8 cellular contexts compared by ENCODE assay signal in the genomic region with DNA sequence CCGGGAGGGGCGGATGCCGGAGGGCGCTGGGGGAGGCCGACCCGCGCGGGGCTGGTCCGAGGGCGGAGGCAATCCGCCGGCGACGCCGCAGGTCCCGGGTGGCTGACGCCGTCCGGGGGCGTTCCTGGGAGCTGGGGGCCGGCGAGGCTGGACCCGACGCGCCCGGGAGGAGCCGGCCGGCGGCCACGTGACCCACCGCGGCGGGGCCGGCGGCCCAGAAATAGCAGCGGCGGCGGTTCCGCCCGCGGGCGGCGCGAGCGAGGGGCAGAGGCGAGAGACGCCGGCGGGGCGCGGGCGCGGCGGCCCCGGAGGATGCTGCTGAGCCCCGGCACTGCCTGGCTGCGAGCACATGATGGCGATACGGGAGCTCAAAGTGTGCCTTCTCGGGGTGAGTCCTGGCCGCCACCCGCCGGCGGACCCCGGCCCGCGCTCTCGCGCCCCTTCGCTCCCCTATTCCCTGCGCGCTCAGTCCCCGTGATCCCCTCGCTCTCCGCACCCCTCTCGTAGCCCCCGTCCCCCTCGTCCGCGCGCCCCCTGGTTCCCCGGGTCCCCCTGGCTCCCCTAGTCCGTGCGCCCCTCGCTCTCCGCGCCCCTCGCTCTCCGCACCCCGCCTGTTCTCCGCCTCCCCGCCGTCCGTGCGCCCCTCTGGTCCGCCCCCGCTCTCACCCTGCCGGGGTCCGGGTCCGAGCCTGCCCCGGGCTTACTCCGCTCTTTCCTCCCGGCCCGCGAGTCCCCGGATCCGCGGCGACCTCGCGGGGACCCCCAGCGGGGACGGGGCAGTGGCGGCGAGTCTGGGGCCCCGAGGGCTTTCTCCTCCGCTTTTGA. TPM values are rescaled to one million over a fixed set of nuclear protein-coding genes. Genes with fewer than 3 reads are reported as not detected.
A peak's percentile ranks its signal among the peaks of the same experiment; 100 is the strongest.
DNase-seq lines count a peak whose midpoint lies in the region; ATAC-seq, FAIRE-seq and TF ChIP-seq lines count a peak whose summit lies in the region.

A gene with protein sequence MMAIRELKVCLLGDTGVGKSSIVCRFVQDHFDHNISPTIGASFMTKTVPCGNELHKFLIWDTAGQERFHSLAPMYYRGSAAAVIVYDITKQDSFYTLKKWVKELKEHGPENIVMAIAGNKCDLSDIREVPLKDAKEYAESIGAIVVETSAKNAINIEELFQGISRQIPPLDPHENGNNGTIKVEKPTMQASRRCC (plus strand): TSS at position 245 of the 825 bp plus-strand sequence. CDS start 105 bp downstream, at position 350.

- TF ChIP-seq RAD21 in HepG2 (CRISPR knock-in tag; IDR thresholded peaks at IDR 0.05), result no peak

- H3K36me3 ChIP-seq in RWPE2 (ENCODE audit: low read depth) (no peaks in the 10 kb centered on the region), ectodermal cell (ENCODE audit: control insufficient read depth, insufficient read depth, low read length) (no peaks in the 10 kb centered on the region), HepG2 (replicated peaks in 1 of 2; ENCODE audit: control insufficient read depth in 1 of 2, insufficient read depth in 2 of 2, low read length in 2 of 2) (no peaks in the 10 kb centered on the region)

- peak within 1 kb of the TSS; percentile 73 for H3K4me2 ChIP-seq in HepG2 (ENCODE audit: low read depth, low read length)

- H3K36me3 Mint-ChIP-seq in stimulated activated naive CD8-positive, alpha-beta T cell treated with anti-CD3 and anti-CD28 coated beads, Interleukin-15, Interleukin-2, amounts not matched to agents 100 ng/mL and 50 ng/mL, for 24 hours (ENCODE audit: low read depth), result no peaks in the 10 kb centered on the region

- H3K4me1 ChIP-seq in RWPE2 (ENCODE audit: insufficient read depth, poor library complexity, severe bottlenecking) (peaks cover 14% of the 10 kb centered on the region), ectodermal cell (ENCODE audit: control insufficient read depth, insufficient read depth, low read length) (no peaks in the 10 kb centered on the region), HepG2 (ENCODE audit: insufficient read depth, low read length) (peaks cover 6% of the 10 kb centered on the region)

- DNase-seq in activated gamma-delta T cell (lab: John Stamatoyannopoulos, UW) (peak; percentile 13), activated gamma-delta T cell treated with Interleukin-2 at 50 U/mL for 16 hours (no peak), RWPE2 (ENCODE audit: low spot score) (no peak), HepG2 (ENCODE audit: low spot score) (no peak)

- H3K79me2 ChIP-seq in HepG2 (ENCODE audit: insufficient read depth, low read length), result no peaks in the 10 kb centered on the region

- peak within 1 kb of the TSS; percentile 82 for H3K4me3 Mint-ChIP-seq in stimulated activated naive CD8-positive, alpha-beta T cell treated with anti-CD3 and anti-CD28 coated beads, Interleukin-15, Interleukin-2, amounts not matched to agents 100 ng/mL and 50 ng/mL, for 24 hours

- ATAC-seq in HG02610 (IDR thresholded peaks at IDR 0.05; ENCODE audit: unreplicated experiment) (peak; percentile 45), RWPE2 (ENCODE audit: low read depth) (peak; percentile 72), HepG2 (peak; percentile 70), GM18873 (IDR thresholded peaks at IDR 0.05; ENCODE audit: low FRiP score, unreplicated experiment) (no peak)

- no TSS peak for BruUV-seq in HepG2 (replicated peaks; lab: Mats Ljungman, UMichigan)

- peak; percentile 6 for TF ChIP-seq CTCF in RWPE2 (IDR thresholded peaks at IDR 0.05; ENCODE audit: poor library complexity, severe bottlenecking)
- TF ChIP-seq CTCF in HepG2 (CRISPR knock-in tag; IDR thresholded peaks at IDR 0.05), result no peak

- peak within 1 kb of the TSS; percentile 88 for H3K4me3 ChIP-seq in RWPE2 (ENCODE audit: severe bottlenecking)
- H3K4me3 ChIP-seq in ectodermal cell (ENCODE audit: insufficient read depth, low read depth, low read length), result peak within 1 kb of the TSS; percentile 58
- peak within 1 kb of the TSS; percentile 55 to 72 (median 61); a peak in 5 of 6 replicates for H3K4me3 ChIP-seq in HepG2 (replicated peaks in 1 of 3; ENCODE audit: insufficient read depth in 1 of 3, low read depth in 2 of 3, low read length in 3 of 3)

- H3K9ac ChIP-seq in HepG2 (ENCODE audit: insufficient read depth, low read depth, low read length), result peak within 1 kb of the TSS; percentile 14; the same call in 1 of the 2 replicates

- no peak within 1 kb of the TSS for H2AFZ ChIP-seq in HepG2 (ENCODE audit: low read length)

- H3K27ac ChIP-seq in RWPE2 (ENCODE audit: poor library complexity, severe bottlenecking), result peak within 1 kb of the TSS; percentile 37
- no peak within 1 kb of the TSS for H3K27ac ChIP-seq in ectodermal cell (ENCODE audit: insufficient read depth, low read depth, low read length, poor library complexity, severe bottlenecking)
- no peak within 1 kb of the TSS for H3K27ac ChIP-seq in HepG2 (ENCODE audit: extremely low read length, insufficient read depth, low read length)

- POLR2A ChIA-PET in HepG2 (lab: Yijun Ruan, JAX), result no interaction called here

- TF ChIP-seq POLR2A in HepG2 (IDR thresholded peaks at IDR 0.05; ENCODE audit: insufficient read depth in 1 of 2, low read depth in 2 of 2, low read length in 2 of 2), result no peak

- no peak for FAIRE-seq in HepG2 (lab: Jason Lieb, UNC)

- intact Hi-C loops in HepG2 (cut with micrococcal nuclease; ENCODE audit: unreplicated experiment), result no loop called here

- H3K27ac Mint-ChIP-seq in stimulated activated naive CD8-positive, alpha-beta T cell treated with anti-CD3 and anti-CD28 coated beads, Interleukin-15, Interleukin-2, amounts not matched to agents 100 ng/mL and 50 ng/mL, for 24 hours, result no peak within 1 kb of the TSS

- no peaks in the 10 kb centered on the region for H3K9me3 ChIP-seq in RWPE2 (ENCODE audit: severe bottlenecking)
- H3K9me3 ChIP-seq in ectodermal cell (ENCODE audit: control insufficient read depth, low read length), result no peaks in the 10 kb centered on the region
- H3K9me3 ChIP-seq in HepG2 (ENCODE audit: low read length), result no peaks in the 10 kb centered on the region

- CTCF ChIA-PET in HepG2 (lab: Yijun Ruan, JAX; ENCODE audit: low intra/inter-chr PET ratio, low total read pairs), result no interaction called here

- no peaks in the 10 kb centered on the region for H3K9me3 Mint-ChIP-seq in stimulated activated naive CD8-positive, alpha-beta T cell treated with anti-CD3 and anti-CD28 coated beads, Interleukin-15, Interleukin-2, amounts not matched to agents 100 ng/mL and 50 ng/mL, for 24 hours

- H3K4me1 Mint-ChIP-seq in stimulated activated naive CD8-positive, alpha-beta T cell treated with anti-CD3 and anti-CD28 coated beads, Interleukin-15, Interleukin-2, amounts not matched to agents 100 ng/mL and 50 ng/mL, for 24 hours (ENCODE audit: low read depth), result peaks cover 27% of the 10 kb centered on the region

- H4K20me1 ChIP-seq in HepG2 (ENCODE audit: insufficient read depth, low read length), result no peaks in the 10 kb centered on the region

- WGBS in ectodermal cell, 2 experiments, result 0% methylated on average over 117 of the region's 117 CpGs
- 4% methylated on average over 48 of the region's 117 CpGs for WGBS in HepG2 (ENCODE audit: low lambda C conversion rate)

- H3K27me3 ChIP-seq in RWPE2 (ENCODE audit: insufficient read depth, poor library complexity, severe bottlenecking) (no peaks in the 10 kb centered on the region), ectodermal cell (ENCODE audit: control insufficient read depth, insufficient read depth, low read length, poor library complexity, severe bottlenecking) (peaks cover 55% of the 10 kb centered on the region), HepG2 (ENCODE audit: control insufficient read depth in 1 of 2, insufficient read depth in 2 of 2, low read length in 2 of 2) (peaks cover 6 to 63% of the 10 kb centered on the region in 2 experiments; a peak in 4 of 5 replicates)

- in situ Hi-C loops in HepG2 (cut with HindIII; ENCODE audit: extremely low pct_ligation_motif_present, low pct_unique_long_range_greater_than_20kb), result no loop called here

- peaks cover 81% of the 10 kb centered on the region for H3K27me3 Mint-ChIP-seq in stimulated activated naive CD8-positive, alpha-beta T cell treated with anti-CD3 and anti-CD28 coated beads, Interleukin-15, Interleukin-2, amounts not matched to agents 100 ng/mL and 50 ng/mL, for 24 hours

- TF ChIP-seq EP300 in HepG2 (IDR thresholded peaks at IDR 0.05; ENCODE audit: low read depth in 2 of 2, low read length in 2 of 2), result no peak
- no peak for TF ChIP-seq EP300 in HepG2 (CRISPR knock-in tag; IDR thresholded peaks at IDR 0.05; ENCODE audit: borderline replicate concordance)

RNA-seq across cellular contexts. Expression of the gene that starts here (rescaled TPM):
- 14.6 TPM for polyA plus RNA-seq in ectodermal cell (2013, experiment 1 of 4)
- 12.3 TPM for polyA plus RNA-seq in ectodermal cell (2013, experiment 2 of 4)
- polyA plus RNA-seq in ectodermal cell (2013, experiment 3 of 4), result 8.8 TPM
- 11.0 TPM for polyA plus RNA-seq in ectodermal cell (2013, experiment 4 of 4)
- total RNA-seq in HepG2 (2016; rRNA removed; fragmentation: Illumina TruSeq; extraction: Trizol), result 1.7 and 3.6 TPM in 2 replicates
- total RNA-seq in HepG2 (2016; cell fraction: cytosol; rRNA removed; fragmentation: Illumina TruSeq; extraction: Trizol; ENCODE audit: low read depth), result 1.4 and 2.6 TPM in 2 replicates
- 2.9 TPM in 2 replicates for total RNA-seq in HepG2 (2016; cell fraction: insoluble cytoplasmic fraction; rRNA removed; fragmentation: Illumina TruSeq; extraction: Trizol)
- 3.1 and 3.4 TPM in 2 replicates for total RNA-seq in HepG2 (2016; cell fraction: membrane; rRNA removed; fragmentation: Illumina TruSeq; extraction: Trizol)
- 1.4 and 2.6 TPM in 2 replicates for total RNA-seq in HepG2 (2016; cell fraction: nucleus; rRNA removed; fragmentation: Illumina TruSeq; extraction: Trizol)
- 0.73 and 1.1 TPM in 2 replicates for polyA plus RNA-seq in HepG2 (2011; rRNA removed)
- polyA plus RNA-seq in HepG2 (2011; cell fraction: cytosol; rRNA removed), result 0.24 and 1.2 TPM in 2 replicates
- polyA plus RNA-seq in HepG2 (2011; cell fraction: nucleus; rRNA removed), result 8.7 and 12.9 TPM in 2 replicates
- polyA plus RNA-seq in HepG2 (2012), result 0.38 and 2.1 TPM in 2 replicates
- 4.4 and 5.7 TPM in 2 replicates for polyA plus RNA-seq in HepG2 (2016; cell fraction: cytosol; fragmentation: Illumina TruSeq; extraction: Trizol; ENCODE audit: low read depth)
- 3.7 TPM in 2 replicates for polyA plus RNA-seq in HepG2 (2016; cell fraction: insoluble cytoplasmic fraction; fragmentation: Illumina TruSeq; extraction: Trizol; ENCODE audit: low read depth)
- 2.6 and 3.5 TPM in 2 replicates for polyA plus RNA-seq in HepG2 (2016; cell fraction: membrane; fragmentation: Illumina TruSeq; extraction: Trizol; ENCODE audit: low read depth)
- polyA plus RNA-seq in HepG2 (2016; cell fraction: nucleus; fragmentation: Illumina TruSeq; extraction: Trizol; ENCODE audit: insufficient read depth, low read depth), result 2.9 and 3.0 TPM in 2 replicates
- 1.9 and 153 TPM in 2 replicates for polyA minus RNA-seq in HepG2 (2011; rRNA and poly(A)+ RNA removed; ENCODE audit: low replicate concordance)
- polyA minus RNA-seq in HepG2 (2011; cell fraction: cytosol; rRNA and poly(A)+ RNA removed), result 2.8 and 4.2 TPM in 2 replicates
- polyA minus RNA-seq in HepG2 (2011; cell fraction: nucleus; rRNA and poly(A)+ RNA removed), result 5.3 and 5.5 TPM in 2 replicates
